ENCODE assay signal across 9 cellular contexts in the genomic region with DNA sequence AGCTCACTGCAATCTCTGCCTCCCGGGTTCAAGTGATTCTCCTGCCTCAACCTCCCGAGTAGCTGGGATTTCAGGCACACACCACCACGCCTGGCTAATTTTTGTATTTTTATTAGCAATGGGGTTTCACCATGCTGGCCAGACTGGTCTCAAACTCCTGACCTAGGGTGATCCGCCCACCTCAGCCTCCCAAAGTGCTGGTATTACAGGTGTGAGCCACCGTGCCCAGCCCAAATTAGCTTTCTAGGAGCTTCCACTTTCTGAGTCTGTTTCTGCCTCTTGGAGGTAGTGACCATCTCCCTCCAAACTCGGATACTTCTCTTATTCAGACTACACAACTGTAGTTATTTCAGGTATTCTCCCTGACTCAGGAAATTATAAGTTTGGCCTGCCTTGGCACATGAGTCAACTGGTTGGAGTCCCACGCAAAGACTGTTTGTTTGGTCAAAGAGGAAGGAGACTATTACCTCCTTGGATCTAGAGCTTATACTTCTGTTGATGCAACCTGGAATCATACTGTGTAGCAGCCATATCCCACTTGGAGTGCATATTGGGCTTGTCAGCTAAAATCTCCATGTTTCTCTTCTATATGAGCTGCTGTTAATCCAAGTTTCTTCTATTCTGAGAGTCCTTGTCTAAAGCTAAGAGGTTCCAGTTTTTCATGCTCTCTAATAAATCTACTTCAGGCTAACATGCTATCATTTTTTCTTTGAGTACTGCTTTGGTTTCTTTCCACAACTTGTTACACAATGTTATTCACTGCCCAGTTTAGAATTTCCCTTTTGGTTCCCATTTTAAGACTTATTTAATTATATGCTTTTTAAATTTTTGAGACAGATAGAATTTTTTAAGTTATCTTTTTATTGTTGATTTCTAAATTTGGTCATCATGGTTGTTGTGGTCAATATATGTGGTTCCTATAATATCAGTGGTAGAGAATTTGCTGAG. TPM values are rescaled to one million over a fixed set of nuclear protein-coding genes. Genes with fewer than 3 reads are reported as not detected.
DNase-seq lines count a peak whose midpoint lies in the region; ATAC-seq and TF ChIP-seq lines count a peak whose summit lies in the region.
"Had no signal": no experiment of that assay in that cellular context is flagged by ENCODE, and none has a peak within 500 bp of the region (broad histone marks: within the 10 kb centered on the region; RNA-seq: fewer than 3 reads in every experiment).

No MANE protein-coding gene starts in this region.

- peaks cover 0 to 3% (median 0%) of the 10 kb centered on the region in 3 donors for H3K27me3 Mint-ChIP-seq in CD14-positive monocyte (ENCODE audit: low read depth in 3 of 3)
- peaks cover 5% of the 10 kb centered on the region for H3K27me3 Mint-ChIP-seq in neural crest cell (ENCODE audit: low read depth)

- H3K9me3 Mint-ChIP-seq in CD14-positive monocyte (peaks cover 0 to 4% (median 0%) of the 10 kb centered on the region in 7 donors), neural crest cell (no peaks in the 10 kb centered on the region)

- peaks cover 30 to 40% of the 10 kb centered on the region in 2 donors for H3K36me3 Mint-ChIP-seq in CD14-positive monocyte
- H3K36me3 Mint-ChIP-seq in neural crest cell (ENCODE audit: low read depth) = no peaks in the 10 kb centered on the region

- H3K4me3 Mint-ChIP-seq in CD14-positive monocyte (peak overlapping the region; percentile 24 to 39), neural crest cell (no peak overlapping the region)

- TF ChIP-seq CTCF in CD14-positive monocyte (IDR thresholded peaks at IDR 0.05) = no peak
- TF ChIP-seq CTCF in neural crest cell (conservative IDR thresholded peaks at IDR 0.05) = no peak

- peak overlapping the region; percentile 7 for H3K27ac ChIP-seq in cingulate gyrus (ENCODE audit: low read depth, low read length)

- intact Hi-C loops in CD14-positive monocyte (cut with micrococcal nuclease) = loop anchor here in 1 of 2 donors (10.0 kb wide), 1 partner anchor 84 kb away; the partner anchor contains the start of gene IL21R

- H3K27ac Mint-ChIP-seq in CD14-positive monocyte (peak overlapping the region; percentile 62 to 87 (median 79)), neural crest cell (ENCODE audit: unreplicated experiment) (peak overlapping the region; percentile 6)

- DNase-seq in CD14-positive monocyte (ENCODE audit: low spot score) = no peak
- DNase-seq in MV-4-11 (lab: John Stamatoyannopoulos, UW) = peak; percentile 61
- no peak for DNase-seq in neural crest cell (ENCODE audit: low read depth, low spot score)
- no peak for DNase-seq in T-helper 9 cell
- no peak for DNase-seq in HuH-7 (ENCODE audit: low spot score)
- DNase-seq in effector CD4-positive, alpha-beta T cell = no peak
- DNase-seq: DND-41 had no signal

- peaks cover 94% of the 10 kb centered on the region for H3K4me1 Mint-ChIP-seq in CD14-positive monocyte
- no peaks in the 10 kb centered on the region for H3K4me1 Mint-ChIP-seq in neural crest cell

- ATAC-seq in HG03139 (IDR thresholded peaks at IDR 0.05; ENCODE audit: unreplicated experiment) = no peak

RNA-seq across cellular contexts. Expression of gene IL4R, which starts 7.5 kb away (rescaled TPM):
- polyA plus RNA-seq in CD14-positive monocyte = 10 to 100 TPM; 25.1 to 35.6 TPM
- 11.2 and 12.8 TPM in 2 replicates for total RNA-seq in neural crest cell

RNA-seq across cellular contexts. Expression of gene NSMCE1, which starts 52.7 kb away (rescaled TPM):
- polyA plus RNA-seq in CD14-positive monocyte = 10 to 100 TPM; 82.6 to 85.2 TPM
- total RNA-seq in neural crest cell = 30.4 and 32.6 TPM in 2 replicates
